16 cellular contexts compared by ENCODE assay signal in the genomic region with DNA sequence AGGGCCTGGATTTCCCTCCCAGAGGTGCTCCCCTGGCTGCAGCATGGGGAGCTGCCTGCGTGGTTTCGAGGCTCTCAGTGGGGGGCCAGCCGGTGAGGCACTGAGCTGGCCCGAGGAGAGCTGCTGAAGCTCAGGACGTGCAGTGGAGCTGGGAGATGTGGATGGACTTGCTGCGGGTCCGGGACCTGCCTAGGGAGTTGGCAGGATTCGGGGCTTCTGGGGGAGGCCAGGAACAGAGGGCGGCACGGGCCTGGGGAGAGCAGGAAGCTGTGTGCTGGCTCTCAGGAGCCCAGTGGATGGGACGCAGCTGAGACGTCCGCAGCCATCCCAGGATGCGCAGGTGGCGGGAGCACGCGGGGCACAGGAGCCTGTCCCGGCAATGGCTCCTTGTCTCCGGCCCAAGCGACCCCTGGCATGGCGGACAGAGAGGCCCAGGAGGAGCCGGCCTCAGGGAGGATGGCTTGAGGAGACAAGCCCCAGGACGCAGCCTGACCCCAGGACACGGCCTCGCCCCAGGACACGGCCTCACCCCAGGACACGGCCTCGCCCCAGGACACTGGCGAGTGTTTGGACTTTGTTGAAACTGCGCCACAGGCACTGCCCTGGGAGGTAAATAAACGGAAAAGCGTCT.
DNase-seq lines count a peak whose midpoint lies in the region; ATAC-seq and TF ChIP-seq lines count a peak whose summit lies in the region.
"Had no signal": no experiment of that assay in that cellular context is flagged by ENCODE, and none has a peak within 500 bp of the region (broad histone marks: within the 10 kb centered on the region; RNA-seq: fewer than 3 reads in every experiment).

No MANE protein-coding gene starts in this region.

- H3K27me3 Mint-ChIP-seq in activated naive CD4-positive, alpha-beta T cell treated with anti-CD3 and anti-CD28 coated beads, Interleukin-2, amount 10 ng/mL, durations not matched to agents 7 days and 5 days, result no peaks in the 10 kb centered on the region

- no peak for TF ChIP-seq CTCF in Panc1 (IDR thresholded peaks at IDR 0.05)
- no peak for TF ChIP-seq CTCF in stomach (IDR thresholded peaks at IDR 0.05)
- no peak for TF ChIP-seq CTCF in lower lobe of right lung (IDR thresholded peaks at IDR 0.05)

- H3K9me3 Mint-ChIP-seq in activated naive CD4-positive, alpha-beta T cell treated with anti-CD3 and anti-CD28 coated beads, Interleukin-2, amount 10 ng/mL, durations not matched to agents 7 days and 5 days, result no peaks in the 10 kb centered on the region

- H3K36me3 ChIP-seq in Panc1 (ENCODE audit: control insufficient read depth, insufficient read depth, low read length), result no peaks in the 10 kb centered on the region
- H3K36me3 ChIP-seq in stomach, result peaks cover 0 to 11% (median 6%) of the 10 kb centered on the region in 4 donors
- peaks cover 11% of the 10 kb centered on the region for H3K36me3 ChIP-seq in lower lobe of right lung

- BruUV-seq in Panc1 (replicated peaks; lab: Mats Ljungman, UMichigan), result no TSS peak

- WGBS in stomach, 5 donors, result 64 to 79% (median 75%) methylated on average over 11 to 32 of the region's 32 CpGs

- POLR2A ChIA-PET in Panc1 (lab: Charles Lee), result interaction anchor here (0.6 kb wide), 1 partner anchor 90 kb away, joined by 8 read pairs; no protein-coding TSS in a partner anchor

- peak overlapping the region; percentile 11 for H3K27ac Mint-ChIP-seq in activated naive CD4-positive, alpha-beta T cell treated with anti-CD3 and anti-CD28 coated beads, Interleukin-2, amount 10 ng/mL, durations not matched to agents 7 days and 5 days

- H3K27me3 ChIP-seq in Panc1 (ENCODE audit: control insufficient read depth, insufficient read depth, low read length) (no peaks in the 10 kb centered on the region), stomach (no peaks in the 10 kb centered on the region), lower lobe of right lung (ENCODE audit: low read depth) (no peaks in the 10 kb centered on the region)

- H3K9me3 ChIP-seq in Panc1 (ENCODE audit: control insufficient read depth, insufficient read depth, low read depth, low read length), result no peaks in the 10 kb centered on the region
- no peaks in the 10 kb centered on the region for H3K9me3 ChIP-seq in stomach
- no peaks in the 10 kb centered on the region for H3K9me3 ChIP-seq in lower lobe of right lung
- H3K9me3 ChIP-seq: thoracic aorta had no signal

- CTCF ChIA-PET in activated naive CD4-positive, alpha-beta T cell treated with anti-CD3 and anti-CD28 coated beads, Interleukin-2, amount 10 ng/mL, durations not matched to agents 7 days and 5 days (lab: Charles Lee), result interaction anchor here (1.0 kb wide), 1 partner anchor 12 kb away, joined by 4 read pairs; no protein-coding TSS in a partner anchor
- CTCF ChIA-PET in Panc1 (lab: Charles Lee), result no interaction called here

- H3K4me3 Mint-ChIP-seq in activated naive CD4-positive, alpha-beta T cell treated with anti-CD3 and anti-CD28 coated beads, Interleukin-2, amount 10 ng/mL, durations not matched to agents 7 days and 5 days, result no peak overlapping the region

- TF ChIP-seq EP300 in stomach (IDR thresholded peaks at IDR 0.05), result no peak

- in situ Hi-C loops in Panc1 (cut with HindIII; ENCODE audit: low pct_unique_long_range_greater_than_20kb, low sequenced_read_pairs), result no loop called here

- DNase-seq in activated naive CD4-positive, alpha-beta T cell treated with anti-CD3 and anti-CD28 coated beads, Interleukin-2, amount 10 ng/mL, durations not matched to agents 7 days and 5 days, result peak; percentile 7
- no peak for DNase-seq in activated naive CD4-positive, alpha-beta T cell treated with Interleukin-2 at 50 U/mL for 16 hours
- DNase-seq in Panc1 (ENCODE audit: low read depth, low spot score) (no peak), stomach (peak; percentile 43), HK-2 (ENCODE audit: unreplicated experiment) (no peak), NCI-H1436 treated with DMSO at 0.1 percent for 48 hours (lab: John Stamatoyannopoulos, UW) (no peak), lower lobe of right lung (no peak)
- DNase-seq in effector CD4-positive, alpha-beta T cell, result peak; percentile 1
- DNase-seq: hypothalamus, NCI-H1436, NCI-H510A, PC-9, T-helper 1 cell had no signal

- peaks cover 34% of the 10 kb centered on the region for H3K4me1 Mint-ChIP-seq in activated naive CD4-positive, alpha-beta T cell treated with anti-CD3 and anti-CD28 coated beads, Interleukin-2, amount 10 ng/mL, durations not matched to agents 7 days and 5 days

- H3K4me3 ChIP-seq in Panc1 (ENCODE audit: low read depth in 2 of 2, low read length in 2 of 2) (no peak overlapping the region), stomach (no peak overlapping the region), lower lobe of right lung (no peak overlapping the region)
- H3K4me3 ChIP-seq: lung, PC-9, thoracic aorta had no signal

- H3K4me1 ChIP-seq in Panc1 (ENCODE audit: control insufficient read depth, insufficient read depth, low read length) (no peaks in the 10 kb centered on the region), stomach (peaks cover 8 to 31% (median 25%) of the 10 kb centered on the region in 4 donors), lower lobe of right lung (peaks cover 19% of the 10 kb centered on the region)

- no peak for TF ChIP-seq POLR2A in stomach (IDR thresholded peaks at IDR 0.05)

- ATAC-seq in Panc1 (peak; percentile 6), lower lobe of right lung (no peak)

- peaks cover 19% of the 10 kb centered on the region for H3K36me3 Mint-ChIP-seq in activated naive CD4-positive, alpha-beta T cell treated with anti-CD3 and anti-CD28 coated beads, Interleukin-2, amount 10 ng/mL, durations not matched to agents 7 days and 5 days

- intact Hi-C loops in Panc1 (cut with micrococcal nuclease; ENCODE audit: unreplicated experiment) (no loop called here), stomach (cut with DNase I; ENCODE audit: low total_unique reads) (no loop called here), lower lobe of right lung (cut with DNase I) (no loop called here)

- H3K27ac ChIP-seq in Panc1 (ENCODE audit: low read length) (no peak overlapping the region), stomach (no peak overlapping the region), lower lobe of right lung (no peak overlapping the region)
- H3K27ac ChIP-seq: KMS-11, PC-9, thoracic aorta had no signal

Comparison
In these comparisons a context has a peak if more than half of its experiments do, and no peak if none do; other contexts are left out.
1. DNase-seq: peak in activated naive CD4-positive, alpha-beta T cell treated with anti-CD3 and anti-CD28 coated beads, Interleukin-2, amount 10 ng/mL, durations not matched to agents 7 days and 5 days (single experiment), effector CD4-positive, alpha-beta T cell (single experiment) and stomach (single experiment); none in activated naive CD4-positive, alpha-beta T cell treated with Interleukin-2 at 50 U/mL for 16 hours (single experiment), Panc1 (single experiment), HK-2 (single experiment), NCI-H1436 treated with DMSO at 0.1 percent for 48 hours (single experiment) and lower lobe of right lung (single experiment).